ENCODE assay signal across 22 cellular contexts in the genomic region with DNA sequence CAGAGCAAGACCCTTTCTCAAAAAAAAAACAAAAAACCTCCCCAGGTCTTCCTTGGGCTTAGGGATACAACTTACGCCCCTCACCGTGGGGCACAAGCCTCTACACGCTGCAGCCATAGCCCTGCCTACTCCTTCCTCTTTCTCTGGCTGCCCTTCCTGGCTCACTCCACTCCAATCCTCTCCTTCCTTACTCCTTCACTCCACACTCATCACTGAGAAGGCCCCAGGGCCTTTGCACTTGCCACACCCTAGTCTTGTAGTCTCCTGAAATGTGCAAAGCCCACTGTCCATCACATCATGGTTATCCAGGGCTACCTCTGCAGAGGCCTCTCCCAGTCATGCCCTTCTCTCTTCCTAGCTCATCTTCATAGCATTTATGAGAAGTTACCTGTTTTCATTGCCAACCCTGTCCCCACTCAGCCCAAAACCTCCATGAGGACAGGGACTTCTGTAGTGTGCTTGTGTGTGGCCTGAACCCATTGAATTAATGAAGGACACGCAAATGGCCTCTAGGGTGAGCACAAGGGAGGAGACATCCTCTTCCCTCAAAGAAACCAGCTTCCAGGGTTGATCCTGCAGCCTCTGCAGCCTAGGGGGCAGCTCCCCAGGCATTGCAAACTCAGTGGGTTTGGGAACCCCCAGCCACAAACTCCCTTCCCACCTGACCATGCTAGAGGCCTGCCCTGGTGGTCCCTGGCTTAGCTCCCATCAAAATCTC. TPM values are rescaled to one million over a fixed set of nuclear protein-coding genes. Genes with fewer than 3 reads are reported as not detected.
DNase-seq lines count a peak whose midpoint lies in the region; ATAC-seq, FAIRE-seq and TF ChIP-seq lines count a peak whose summit lies in the region.
"Had no signal": no experiment of that assay in that cellular context is flagged by ENCODE, and none has a peak within 500 bp of the region (broad histone marks: within the 10 kb centered on the region; RNA-seq: fewer than 3 reads in every experiment).

No MANE protein-coding gene starts in this region.

- DNase-seq in GM12891 (ENCODE audit: insufficient read length, low spot score) (no peak), UCSD-AML1 (lab: John Stamatoyannopoulos, UW; ENCODE audit: unreplicated experiment) (peak; percentile 18), naive B cell (no peak), SHP77 treated with DMSO at 0.1 percent for 48 hours (lab: John Stamatoyannopoulos, UW) (no peak), DMS153 (lab: John Stamatoyannopoulos, UW) (no peak), GF-D8 (lab: John Stamatoyannopoulos, UW) (no peak)
- DNase-seq: cerebellar nuclear complex; EL; gastrocnemius medialis; mesendoderm; naive thymus-derived CD8-positive, alpha-beta T cell; NCI-H1436; NCI-H526 treated with DMSO at 0.1 percent for 48 hours; SIG-M5; stimulated activated naive CD4-positive, alpha-beta T cell; T-helper 1 cell; tibial artery had no signal

- peak overlapping the region in 5 of 6 donors; percentile 8 to 91 (median 23) for H3K27ac Mint-ChIP-seq in naive B cell
- H3K27ac Mint-ChIP-seq: activated naive CD8-positive, alpha-beta T cell had no signal

- peak overlapping the region in 10 of 11 experiments; percentile 10 to 83 (median 74); a peak in 16 of 22 replicates for H3K4me2 ChIP-seq in BLaER1 treated with 17β-estradiol and CSF1 and Interleukin-3, amounts not matched to agents 10 nM and 100 nM

- TF ChIP-seq POLR2A in GM12891 (IDR thresholded peaks at IDR 0.05; ENCODE audit: low read depth, low read length): no peak

- peaks cover 39 to 61% (median 52%) of the 10 kb centered on the region in 11 experiments for H3K36me3 ChIP-seq in BLaER1 treated with 17β-estradiol and CSF1 and Interleukin-3, amounts not matched to agents 10 nM and 100 nM

- peak overlapping the region in 8 of 11 experiments; percentile 9 to 75 (median 41); a peak in 13 of 22 replicates for H3K27ac ChIP-seq in BLaER1 treated with 17β-estradiol and CSF1 and Interleukin-3, amounts not matched to agents 10 nM and 100 nM
- H3K27ac ChIP-seq: esophagus muscularis mucosa, gastrocnemius medialis, tibial artery, VCaP had no signal

- peaks cover 0 to 11% (median 0%) of the 10 kb centered on the region in 7 donors for H3K9me3 Mint-ChIP-seq in naive B cell

- no peaks in the 10 kb centered on the region for H3K27me3 ChIP-seq in BLaER1 treated with 17β-estradiol and CSF1 and Interleukin-3, amounts not matched to agents 10 nM and 100 nM
- H3K27me3 ChIP-seq: esophagus muscularis mucosa, gastrocnemius medialis, tibial artery had no signal

- H3K4me1 ChIP-seq in BLaER1 treated with 17β-estradiol and CSF1 and Interleukin-3, amounts not matched to agents 10 nM and 100 nM: peaks cover 32 to 98% (median 94%) of the 10 kb centered on the region in 10 experiments
- H3K4me1 ChIP-seq: Caco-2, esophagus muscularis mucosa, gastrocnemius medialis, tibial artery had no signal

- H3K27me3 Mint-ChIP-seq in naive B cell: no peaks in the 10 kb centered on the region
- H3K27me3 Mint-ChIP-seq: activated naive CD8-positive, alpha-beta T cell; naive thymus-derived CD8-positive, alpha-beta T cell had no signal

- peaks cover 17 to 31% of the 10 kb centered on the region in 2 donors for H3K36me3 Mint-ChIP-seq in naive B cell

- peak overlapping the region in 4 of 11 experiments; percentile 10 to 37 (median 16); a peak in 4 of 22 replicates for H3K9ac ChIP-seq in BLaER1 treated with 17β-estradiol and CSF1 and Interleukin-3, amounts not matched to agents 10 nM and 100 nM

- no peak for ATAC-seq in naive B cell (ENCODE audit: low read depth in 2 of 2)
- ATAC-seq: gastrocnemius medialis; naive thymus-derived CD8-positive, alpha-beta T cell had no signal

- H3K4me3 Mint-ChIP-seq in naive B cell: peak overlapping the region in 2 of 8 donors; percentile 70 to 81
- H3K4me3 Mint-ChIP-seq: activated naive CD8-positive, alpha-beta T cell; naive thymus-derived CD8-positive, alpha-beta T cell had no signal

- H3K4me1 Mint-ChIP-seq in naive B cell: peaks cover 17 to 54% (median 40%) of the 10 kb centered on the region in 3 donors

- H4K20me1 ChIP-seq in BLaER1 treated with 17β-estradiol and CSF1 and Interleukin-3, amounts not matched to agents 10 nM and 100 nM: peaks cover 0 to 9% (median 0%) of the 10 kb centered on the region in 11 experiments; a peak in 1 of 22 replicates

- peaks cover 4 to 27% (median 12%) of the 10 kb centered on the region in 11 experiments; a peak in 16 of 22 replicates for H3K9me3 ChIP-seq in BLaER1 treated with 17β-estradiol and CSF1 and Interleukin-3, amounts not matched to agents 10 nM and 100 nM (replicated peaks in 1 of 11)
- H3K9me3 ChIP-seq: Caco-2, esophagus muscularis mucosa, gastrocnemius medialis, tibial artery had no signal

- H3K4me3 ChIP-seq in BLaER1 treated with 17β-estradiol and CSF1 and Interleukin-3, amounts not matched to agents 10 nM and 100 nM: peak overlapping the region in 1 of 10 experiments; percentile 51; a peak in 1 of 20 replicates
- H3K4me3 ChIP-seq: esophagus muscularis mucosa, gastrocnemius medialis, tibial artery had no signal

- no peak for FAIRE-seq in GM12891 (lab: Jason Lieb, UNC)

TF ChIP-seq in GM12891, 5 proteins besides CTCF, POLR2A, EP300 and RAD21:
- TF ChIP-seq POU2F2 (IDR thresholded peaks at IDR 0.05; ENCODE audit: low read depth, low read length): no peak
- TF ChIP-seq POLR2AphosphoS5 (IDR thresholded peaks at IDR 0.05; ENCODE audit: low read depth, low read length): peak; percentile 13; the same call in 1 of the 2 replicates
- no peak for TF ChIP-seq SPI1 (IDR thresholded peaks at IDR 0.05; ENCODE audit: low read depth, low read length)
TF ChIP-seq in GM12891: peak in this region for 1.

RNA-seq across cellular contexts. Expression of a gene that starts 7.9 kb away (rescaled TPM):
- polyA plus RNA-seq in GM12891 (2012; ENCODE audit: low read depth, missing spikeins): 75.2 TPM
- polyA plus RNA-seq in naive B cell (ENCODE audit: low read depth in 6 of 6): 10 to 100 TPM; 25.7 to 53.2 (median 40.1) TPM

RNA-seq across cellular contexts. Expression of a gene that starts 23.9 kb away (rescaled TPM):
- 118 TPM for polyA plus RNA-seq in GM12891 (2012; ENCODE audit: low read depth, missing spikeins)
- 100 to 1,000 TPM in 5 of 6 donors, 10 to 100 TPM in 1; 98.8 to 134 (median 112) TPM for polyA plus RNA-seq in naive B cell (ENCODE audit: low read depth in 6 of 6)

RNA-seq across cellular contexts. Expression of a gene that starts 37.8 kb away (rescaled TPM):
- polyA plus RNA-seq in GM12891 (2012; ENCODE audit: low read depth, missing spikeins): not detected
- polyA plus RNA-seq in naive B cell (ENCODE audit: low read depth in 6 of 6): not detected
- polyA plus RNA-seq: naive thymus-derived CD8-positive, alpha-beta T cell had no signal

RNA-seq across cellular contexts. Expression of a gene that starts 49.6 kb away (rescaled TPM):
- polyA plus RNA-seq in GM12891 (2012; ENCODE audit: low read depth, missing spikeins): 51.4 TPM
- 100 to 1,000 TPM; 123 to 235 (median 155) TPM for polyA plus RNA-seq in naive B cell (ENCODE audit: low read depth in 6 of 6)

RNA-seq across cellular contexts. Expression of a gene that starts 59.3 kb away (rescaled TPM):
- 247 TPM for polyA plus RNA-seq in GM12891 (2012; ENCODE audit: low read depth, missing spikeins)
- 10 to 100 TPM; 53.6 to 85.7 (median 76.7) TPM for polyA plus RNA-seq in naive B cell (ENCODE audit: low read depth in 6 of 6)
